8 cellular contexts compared by ENCODE assay signal in the genomic region with DNA sequence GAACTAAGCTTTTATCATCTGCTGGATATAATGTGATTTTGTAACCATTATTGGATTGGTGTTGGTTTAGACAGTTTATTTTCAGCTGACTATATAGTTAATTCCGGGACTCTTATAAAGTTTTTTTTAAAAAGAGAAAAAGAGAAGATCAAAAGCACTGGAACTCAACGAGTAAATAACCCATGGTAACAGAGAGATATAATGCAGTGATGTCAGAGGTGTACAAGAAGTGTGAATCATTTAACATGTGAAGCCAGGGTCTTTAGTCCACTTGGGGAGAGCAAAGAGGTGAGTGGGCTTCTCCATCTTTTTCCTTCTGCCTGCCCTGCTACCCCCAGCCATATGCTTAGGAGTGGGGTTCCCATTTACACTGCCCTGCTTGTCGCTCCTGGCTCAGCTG. TPM values are rescaled to one million over a fixed set of nuclear protein-coding genes. Genes with fewer than 3 reads are reported as not detected.
DNase-seq lines count a peak whose midpoint lies in the region; ATAC-seq and TF ChIP-seq lines count a peak whose summit lies in the region.

No MANE protein-coding gene starts in this region.

- no peaks in the 10 kb centered on the region for H3K9me3 ChIP-seq in heart left ventricle
- no peaks in the 10 kb centered on the region for H3K9me3 ChIP-seq in right atrium auricular region
- no peaks in the 10 kb centered on the region for H3K9me3 ChIP-seq in lung (ENCODE audit: control insufficient read depth in 2 of 2, insufficient read depth in 1 of 2, low read length in 1 of 2)
- H3K9me3 ChIP-seq in upper lobe of right lung: no peaks in the 10 kb centered on the region

- H3K36me3 Mint-ChIP-seq in activated naive CD8-positive, alpha-beta T cell treated with anti-CD3 and anti-CD28 coated beads for 36 hours: peaks cover 40% of the 10 kb centered on the region

- intact Hi-C loops in heart left ventricle (cut with DNase I): loop anchor here in 7 of 10 donors (5.0 to 10.0 kb wide), 6 partner anchors 52 to 617 kb away; a partner anchor contains a TSS
- intact Hi-C loops in upper lobe of right lung (cut with DNase I): no loop called here
- intact Hi-C loops in posterior cingulate gyrus (cut with DNase I): loop anchor here (5.0 to 10.0 kb wide), 3 partner anchors 37 to 456 kb away; a partner anchor contains a TSS

- H3K4me3 ChIP-seq in heart left ventricle: peak overlapping the region in 8 of 12 donors; percentile 13 to 100 (median 91)
- H3K4me3 ChIP-seq in right atrium auricular region: peak overlapping the region in 1 of 2 donors; percentile 4
- H3K4me3 ChIP-seq in lung: peak overlapping the region; percentile 24
- H3K4me3 ChIP-seq in upper lobe of right lung: peak overlapping the region; percentile 99

- no peak for ATAC-seq in heart left ventricle
- no peak for ATAC-seq in lung (ENCODE audit: insufficient read depth, low FRiP score)
- no peak for ATAC-seq in upper lobe of right lung
- ATAC-seq in HG03442 (IDR thresholded peaks at IDR 0.05; ENCODE audit: unreplicated experiment): no peak

- no peak for DNase-seq in heart left ventricle
- no peak for DNase-seq in right atrium auricular region (ENCODE audit: low spot score)
- DNase-seq in activated naive CD8-positive, alpha-beta T cell treated with anti-CD3 and anti-CD28 coated beads for 36 hours: no peak
- DNase-seq in lung (ENCODE audit: low spot score): no peak
- DNase-seq in upper lobe of right lung: no peak
- no peak for DNase-seq in NCI-H69 (lab: John Stamatoyannopoulos, UW)
- DNase-seq in posterior cingulate gyrus: no peak

- H3K27ac ChIP-seq in heart left ventricle: peak overlapping the region in 4 of 12 donors; percentile 96 to 99 (median 98)
- H3K27ac ChIP-seq in right atrium auricular region: peak overlapping the region in 1 of 2 donors; percentile 98
- peak overlapping the region in 1 of 2 donors; percentile 40 for H3K27ac ChIP-seq in lung (ENCODE audit: low read depth in 1 of 2, low read length in 1 of 2)
- peak overlapping the region; percentile 98 for H3K27ac ChIP-seq in upper lobe of right lung

- no peak for TF ChIP-seq CTCF in heart left ventricle (IDR thresholded peaks at IDR 0.05)
- TF ChIP-seq CTCF in right atrium auricular region (IDR thresholded peaks at IDR 0.05): no peak
- no peak for TF ChIP-seq CTCF in lung (IDR thresholded peaks at IDR 0.05; ENCODE audit: control extremely low read depth, extremely low read depth)
- no peak for TF ChIP-seq CTCF in upper lobe of right lung (IDR thresholded peaks at IDR 0.05)

- no peaks in the 10 kb centered on the region for H3K9me3 Mint-ChIP-seq in activated naive CD8-positive, alpha-beta T cell treated with anti-CD3 and anti-CD28 coated beads for 36 hours

- H3K36me3 ChIP-seq in heart left ventricle: peaks cover 0 to 44% (median 16%) of the 10 kb centered on the region in 9 donors
- peaks cover 12% of the 10 kb centered on the region for H3K36me3 ChIP-seq in right atrium auricular region
- H3K36me3 ChIP-seq in lung (ENCODE audit: control insufficient read depth in 2 of 2, insufficient read depth in 2 of 2, low read length in 2 of 2): peaks cover 4 to 5% of the 10 kb centered on the region in 2 donors
- H3K36me3 ChIP-seq in upper lobe of right lung: peaks cover 35% of the 10 kb centered on the region

- H3K27me3 Mint-ChIP-seq in activated naive CD8-positive, alpha-beta T cell treated with anti-CD3 and anti-CD28 coated beads for 36 hours: peaks cover 3% of the 10 kb centered on the region

- H3K4me1 ChIP-seq in heart left ventricle: peaks cover 0 to 66% (median 35%) of the 10 kb centered on the region in 12 donors
- peaks cover 0 to 42% of the 10 kb centered on the region in 2 donors for H3K4me1 ChIP-seq in right atrium auricular region
- peaks cover 3 to 10% of the 10 kb centered on the region in 2 donors for H3K4me1 ChIP-seq in lung (ENCODE audit: control insufficient read depth in 2 of 2, insufficient read depth in 2 of 2, low read length in 2 of 2)
- H3K4me1 ChIP-seq in upper lobe of right lung: peaks cover 34% of the 10 kb centered on the region

- 56 to 72% (median 58%) methylated on average over 3 of the region's 3 CpGs for WGBS in heart left ventricle, 4 donors
- WGBS in lung, 2 donors: 43 to 63% methylated on average over 3 of the region's 3 CpGs

- peak overlapping the region; percentile 96 for H3K4me3 Mint-ChIP-seq in activated naive CD8-positive, alpha-beta T cell treated with anti-CD3 and anti-CD28 coated beads for 36 hours

- H3K27me3 ChIP-seq in heart left ventricle: no peaks in the 10 kb centered on the region
- H3K27me3 ChIP-seq in right atrium auricular region: no peaks in the 10 kb centered on the region
- no peaks in the 10 kb centered on the region for H3K27me3 ChIP-seq in lung (ENCODE audit: control insufficient read depth, insufficient read depth)
- no peaks in the 10 kb centered on the region for H3K27me3 ChIP-seq in upper lobe of right lung

- TF ChIP-seq POLR2A in heart left ventricle (IDR thresholded peaks at IDR 0.05): no peak

- no peak overlapping the region for H3K27ac Mint-ChIP-seq in activated naive CD8-positive, alpha-beta T cell treated with anti-CD3 and anti-CD28 coated beads for 36 hours

- H3K4me1 Mint-ChIP-seq in activated naive CD8-positive, alpha-beta T cell treated with anti-CD3 and anti-CD28 coated beads for 36 hours: peaks cover 47% of the 10 kb centered on the region

RNA-seq across cellular contexts. Expression of a gene that starts 3.2 kb away (rescaled TPM):
- total RNA-seq in heart left ventricle (10 to 100 TPM; 28.2 to 78.3 (median 53.9) TPM), right atrium auricular region (10 to 100 TPM; 75.5 to 90.1 TPM), lung (100 to 1,000 TPM; 178 to 184 TPM), upper lobe of right lung (141 TPM)
- polyA plus RNA-seq in heart left ventricle (10 to 100 TPM; 36.4 to 78.7 TPM), lung (100 to 1,000 TPM; 152 to 179 TPM)
- total RNA-seq in activated naive CD8-positive, alpha-beta T cell treated with anti-CD3 and anti-CD28 coated beads for 36 hours: 10 to 100 TPM; 59.7 to 60.8 TPM

RNA-seq across cellular contexts. Expression of a gene that starts 52.9 kb away (rescaled TPM):
- total RNA-seq in heart left ventricle: 10 to 100 TPM in 3 of 9 donors, 1 to 10 TPM in 6; 4.5 to 16.8 (median 7.8) TPM
- polyA plus RNA-seq in heart left ventricle: 1 to 10 TPM; 4.5 to 9.7 TPM
- 1 to 10 TPM; 6.0 to 8.3 TPM for total RNA-seq in right atrium auricular region
- total RNA-seq in activated naive CD8-positive, alpha-beta T cell treated with anti-CD3 and anti-CD28 coated beads for 36 hours: 10 to 100 TPM; 32.5 to 39.7 TPM
- total RNA-seq in lung: 10 to 100 TPM; 13.6 to 31.5 TPM
- polyA plus RNA-seq in lung: 10 to 100 TPM; 16.6 to 37.1 TPM
- 19.6 TPM for total RNA-seq in upper lobe of right lung
